ENCODE assay signal across 11 cellular contexts in the genomic region with DNA sequence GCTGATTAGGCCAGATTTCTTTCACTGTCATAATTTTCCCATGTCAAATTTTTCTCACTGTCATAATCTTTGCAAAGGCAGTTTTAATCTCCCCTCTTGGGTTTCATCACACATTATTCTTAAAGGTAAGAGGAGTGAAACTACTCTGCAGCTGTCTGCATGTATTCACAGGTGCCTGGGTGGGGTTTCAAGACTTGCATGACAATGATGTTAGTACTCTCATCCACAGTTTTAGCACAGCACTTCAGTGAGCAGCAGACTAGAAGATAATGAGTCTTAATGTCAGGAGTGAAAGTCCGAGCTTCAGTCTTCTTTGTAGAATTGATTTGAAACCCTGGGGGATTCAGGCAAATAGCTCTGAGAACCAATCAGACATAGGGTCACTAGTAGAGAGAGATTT.
DNase-seq lines count a peak whose midpoint lies in the region; ATAC-seq and TF ChIP-seq lines count a peak whose summit lies in the region.
"Had no signal": no experiment of that assay in that cellular context is flagged by ENCODE, and none has a peak within 500 bp of the region (broad histone marks: within the 10 kb centered on the region; RNA-seq: fewer than 3 reads in every experiment).

No MANE protein-coding gene starts in this region.

- H3K36me3 ChIP-seq in GM06990 (ENCODE audit: control insufficient read depth, insufficient read depth, low read length), result no peaks in the 10 kb centered on the region
- H3K36me3 ChIP-seq: uterus had no signal

- no peak overlapping the region for H3K4me3 ChIP-seq in GM06990 (replicated peaks; ENCODE audit: low read depth, low read length)
- H3K4me3 ChIP-seq: uterus had no signal

- no peaks in the 10 kb centered on the region for H3K9me3 Mint-ChIP-seq in activated CD4-positive, alpha-beta T cell treated with anti-CD3 and anti-CD28 coated beads, Interleukin-2, amount 10 ng/mL, durations not matched to agents 24 days and 14 days

- no peaks in the 10 kb centered on the region for H3K27me3 ChIP-seq in GM06990 (replicated peaks; ENCODE audit: control insufficient read depth, insufficient read depth, low read length)
- H3K27me3 ChIP-seq: uterus had no signal

- no peaks in the 10 kb centered on the region for H3K4me1 Mint-ChIP-seq in activated CD4-positive, alpha-beta T cell treated with anti-CD3 and anti-CD28 coated beads, Interleukin-2, amount 10 ng/mL, durations not matched to agents 24 days and 14 days

- no peak for TF ChIP-seq CTCF in GM06990 (IDR thresholded peaks at IDR 0.05; ENCODE audit: insufficient read depth, low read length, poor library complexity, severe bottlenecking)

- H3K36me3 Mint-ChIP-seq in activated CD4-positive, alpha-beta T cell treated with anti-CD3 and anti-CD28 coated beads, Interleukin-2, amount 10 ng/mL, durations not matched to agents 24 days and 14 days (ENCODE audit: low read depth), result no peaks in the 10 kb centered on the region

- H3K4me3 Mint-ChIP-seq in activated CD4-positive, alpha-beta T cell treated with anti-CD3 and anti-CD28 coated beads, Interleukin-2, amount 10 ng/mL, durations not matched to agents 24 days and 14 days, result no peak overlapping the region
- H3K4me3 Mint-ChIP-seq: activated T-cell treated with anti-CD3 and anti-CD28 coated beads, Interleukin-2, amount 50 U/mL, for 4 hours had no signal

- no peak overlapping the region for H3K27ac Mint-ChIP-seq in activated CD4-positive, alpha-beta T cell treated with anti-CD3 and anti-CD28 coated beads, Interleukin-2, amount 10 ng/mL, durations not matched to agents 24 days and 14 days

- intact Hi-C loops in activated CD4-positive, alpha-beta T cell treated with anti-CD3 and anti-CD28 coated beads, Interleukin-2, amount 10 ng/mL, durations not matched to agents 24 days and 14 days (cut with micrococcal nuclease), result no loop called here

- peak; percentile 79 for ATAC-seq in GM19397 (IDR thresholded peaks at IDR 0.05; ENCODE audit: unreplicated experiment)
- peak; percentile 94 for ATAC-seq in HG02870 (IDR thresholded peaks at IDR 0.05; ENCODE audit: unreplicated experiment)
- ATAC-seq in HG03575 (IDR thresholded peaks at IDR 0.05; ENCODE audit: extremely low read depth, insufficient number of reproducible peaks, low FRiP score, unreplicated experiment), result peak; percentile 93
- ATAC-seq: activated T-cell treated with anti-CD3 and anti-CD28 coated beads, Interleukin-2, amount 50 U/mL, for 4 hours had no signal

- H3K27me3 Mint-ChIP-seq in activated CD4-positive, alpha-beta T cell treated with anti-CD3 and anti-CD28 coated beads, Interleukin-2, amount 10 ng/mL, durations not matched to agents 24 days and 14 days, result no peaks in the 10 kb centered on the region

- DNase-seq in GM06990 (ENCODE audit: extremely low read depth, insufficient read length) (peak; percentile 68), cerebellum (ENCODE audit: low spot score) (no peak), NCI-H345 (lab: John Stamatoyannopoulos, UW) (no peak)
- no peak for DNase-seq in activated CD4-positive, alpha-beta T cell treated with anti-CD3 and anti-CD28 coated beads, Interleukin-2, amount 10 ng/mL, durations not matched to agents 24 days and 14 days
- no peak for DNase-seq in activated CD8-positive, alpha-beta memory T cell treated with anti-CD3 and anti-CD28 coated beads, Interleukin-2, amount 50 U/mL, for 4 hours
- DNase-seq: activated T-cell treated with anti-CD3 and anti-CD28 coated beads, Interleukin-2, amount 50 U/mL, for 4 hours; DMS79 treated with DMSO at 0.1 percent for 48 hours; uterus had no signal
